9 cellular contexts compared by ENCODE assay signal in genomic region chr2:65232636-65233035, GRCh38. TPM values are rescaled to one million over a fixed set of nuclear protein-coding genes. Genes with fewer than 3 reads are reported as not detected.
DNase-seq lines count a peak whose midpoint lies in the region; ATAC-seq, FAIRE-seq and TF ChIP-seq lines count a peak whose summit lies in the region.
"Had no signal": no experiment of that assay in that cellular context is flagged by ENCODE, and none has a peak within 500 bp of the region (broad histone marks: within the 10 kb centered on the region; RNA-seq: fewer than 3 reads in every experiment).

No MANE protein-coding gene starts in this region.

- H3K36me3 Mint-ChIP-seq in astrocyte (ENCODE audit: low read depth, unreplicated experiment) = peaks cover 9% of the 10 kb centered on the region

- ATAC-seq in HG03196 (IDR thresholded peaks at IDR 0.05; ENCODE audit: unreplicated experiment) = no peak
- ATAC-seq in GM21737 (IDR thresholded peaks at IDR 0.05; ENCODE audit: unreplicated experiment) = no peak
- no peak for ATAC-seq in HG03175 (IDR thresholded peaks at IDR 0.05; ENCODE audit: unreplicated experiment)

- H3K4me1 ChIP-seq in astrocyte (ENCODE audit: insufficient read depth, low read length) (peaks cover 18% of the 10 kb centered on the region), neutrophil (ENCODE audit: control insufficient read depth in 1 of 2, insufficient read depth in 1 of 2, low read depth in 1 of 2, low read length in 1 of 2) (peaks cover 73 to 75% of the 10 kb centered on the region in 2 experiments)

- no peaks in the 10 kb centered on the region for H3K27me3 ChIP-seq in astrocyte (ENCODE audit: insufficient read depth, low read length)
- no peaks in the 10 kb centered on the region for H3K27me3 ChIP-seq in neutrophil

- peak overlapping the region; percentile 62 for H3K4me3 Mint-ChIP-seq in astrocyte (ENCODE audit: unreplicated experiment)

- TF ChIP-seq CTCF in astrocyte (IDR thresholded peaks at IDR 0.05; ENCODE audit: insufficient read depth, low read depth, low read length) = no peak
- TF ChIP-seq CTCF in neutrophil (IDR thresholded peaks at IDR 0.05) = no peak

- no peaks in the 10 kb centered on the region for H3K9me3 Mint-ChIP-seq in astrocyte (ENCODE audit: unreplicated experiment)

- H4K20me1 ChIP-seq in astrocyte (ENCODE audit: insufficient read depth, low read length) = peaks cover 47% of the 10 kb centered on the region

- H2AFZ ChIP-seq in astrocyte (ENCODE audit: low read depth, low read length) = no peak overlapping the region

- peaks cover 29% of the 10 kb centered on the region for H3K4me1 Mint-ChIP-seq in astrocyte (ENCODE audit: low read depth, unreplicated experiment)

- H3K27me3 Mint-ChIP-seq in astrocyte (ENCODE audit: low read depth, unreplicated experiment) = no peaks in the 10 kb centered on the region

- peaks cover 6% of the 10 kb centered on the region for H3K36me3 ChIP-seq in astrocyte (ENCODE audit: insufficient read depth, low read length)
- H3K36me3 ChIP-seq in neutrophil = peaks cover 40% of the 10 kb centered on the region

- peak overlapping the region; percentile 93 for H3K27ac Mint-ChIP-seq in astrocyte (ENCODE audit: unreplicated experiment)

- H3K9me3 ChIP-seq in astrocyte (ENCODE audit: insufficient read depth, low read depth, low read length) (no peaks in the 10 kb centered on the region), neutrophil (no peaks in the 10 kb centered on the region)

- H3K4me2 ChIP-seq in astrocyte (ENCODE audit: low read length) = peak overlapping the region; percentile 69

- FAIRE-seq in astrocyte (lab: Jason Lieb, UNC) = peak; percentile 55

- H3K4me3 ChIP-seq in astrocyte (ENCODE audit: insufficient read depth, low read depth, low read length) = peak overlapping the region; percentile 32
- H3K4me3 ChIP-seq in neutrophil (ENCODE audit: low read depth in 1 of 2, low read length in 1 of 2) = no peak overlapping the region
- H3K4me3 ChIP-seq: skin epidermis had no signal

- H3K27ac ChIP-seq in astrocyte (ENCODE audit: low read depth, low read length) (peak overlapping the region; percentile 84), neutrophil (peak overlapping the region; percentile 76)

- peaks cover 99% of the 10 kb centered on the region for H3K79me2 ChIP-seq in astrocyte (ENCODE audit: insufficient read depth, low read length)

- peak; percentile 53 for DNase-seq in GM03348 (ENCODE audit: low spot score)
- DNase-seq in LHCN-M2 (ENCODE audit: low read depth) = peak; percentile 85
- DNase-seq in astrocyte (ENCODE audit: low read depth) = peak; percentile 75
- DNase-seq in activated effector memory CD4-positive, alpha-beta T cell treated with Interleukin-2 at 50 U/mL for 16 hours = no peak

- peak overlapping the region; percentile 51 for H3K9ac ChIP-seq in astrocyte (ENCODE audit: low read length)

RNA-seq across cellular contexts. Expression of gene ACTR2, which starts 5.0 kb away (rescaled TPM):
- total RNA-seq in LHCN-M2 (2014; rRNA removed) = 93.4 and 117 TPM in 2 replicates
- polyA plus RNA-seq in LHCN-M2 (2012) = 166 TPM
- 493 and 498 TPM in 2 replicates for total RNA-seq in astrocyte
